13 cellular contexts compared by ENCODE assay signal in the genomic region with DNA sequence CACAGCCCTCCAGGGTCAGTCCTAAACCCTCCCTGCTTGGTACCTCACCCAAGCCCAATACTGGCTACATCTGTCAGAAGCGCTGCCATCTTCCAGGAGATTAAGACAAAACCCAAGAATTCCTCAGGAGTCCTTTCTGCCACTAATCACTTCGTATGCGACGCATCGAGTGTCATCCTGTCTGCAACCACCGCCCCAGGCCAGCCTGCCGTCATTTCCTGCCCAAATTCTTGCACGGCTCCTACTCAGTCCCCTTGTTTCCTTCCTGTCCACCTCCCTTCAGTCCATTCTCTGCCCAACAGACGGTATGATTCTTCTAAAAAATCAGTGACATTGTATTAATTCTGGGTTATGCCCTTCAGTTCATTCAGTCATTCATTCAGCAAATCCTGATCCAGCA.
DNase-seq lines count a peak whose midpoint lies in the region; ATAC-seq and TF ChIP-seq lines count a peak whose summit lies in the region.
"Had no signal": no experiment of that assay in that cellular context is flagged by ENCODE, and none has a peak within 500 bp of the region (broad histone marks: within the 10 kb centered on the region; RNA-seq: fewer than 3 reads in every experiment).

No MANE protein-coding gene starts in this region.

- intact Hi-C loops in right lobe of liver (cut with DNase I) = loop anchor here in 1 of 2 donors (10.0 kb wide), 1 partner anchor 390 kb away; no protein-coding TSS in a partner anchor

- peaks cover 12 to 63% (median 28%) of the 10 kb centered on the region in 4 donors for H3K36me3 ChIP-seq in right lobe of liver

- DNase-seq in stimulated activated naive CD8-positive, alpha-beta T cell treated with anti-CD3 and anti-CD28 coated beads, Interleukin-15, Interleukin-2, amounts not matched to agents 100 U/mL and 50 U/mL, for 24 hours = no peak
- peak; percentile 44 for DNase-seq in activated gamma-delta T cell treated with Interleukin-2 at 50 U/mL for 16 hours
- no peak for DNase-seq in right lobe of liver
- no peak for DNase-seq in C1 segment of cervical spinal cord (lab: John Stamatoyannopoulos, UW)
- no peak for DNase-seq in hepatic stellate cell (ENCODE audit: low spot score)
- DNase-seq in NCI-H82 (lab: John Stamatoyannopoulos, UW) = no peak
- no peak for DNase-seq in foreskin keratinocyte
- DNase-seq: activated CD4-positive, alpha-beta T cell treated with anti-CD3 and anti-CD28 coated beads, Interleukin-2, amount 50 U/mL, for 48 hours; MV-4-11; NCI-H226; OCI-M1 had no signal

- H3K9me3 Mint-ChIP-seq in stimulated activated naive CD8-positive, alpha-beta T cell treated with anti-CD3 and anti-CD28 coated beads, Interleukin-15, Interleukin-2, amounts not matched to agents 100 ng/mL and 50 ng/mL, for 24 hours = peaks cover 5% of the 10 kb centered on the region

- peak overlapping the region; percentile 91 for H3K27ac Mint-ChIP-seq in stimulated activated naive CD8-positive, alpha-beta T cell treated with anti-CD3 and anti-CD28 coated beads, Interleukin-15, Interleukin-2, amounts not matched to agents 100 ng/mL and 50 ng/mL, for 24 hours

- ATAC-seq in stimulated activated naive CD8-positive, alpha-beta T cell treated with anti-CD3 and anti-CD28 coated beads, Interleukin-15, Interleukin-2, amounts not matched to agents 100 U/mL and 50 U/mL, for 24 hours = no peak
- peak; percentile 50 to 60 (median 53) for ATAC-seq in right lobe of liver
- ATAC-seq in foreskin keratinocyte = no peak

- no peak overlapping the region for H3K4me3 ChIP-seq in right lobe of liver
- H3K4me3 ChIP-seq: ascending aorta had no signal

- no peaks in the 10 kb centered on the region for H3K9me3 ChIP-seq in right lobe of liver
- H3K9me3 ChIP-seq: ascending aorta had no signal

- peaks cover 91% of the 10 kb centered on the region for H3K4me1 Mint-ChIP-seq in stimulated activated naive CD8-positive, alpha-beta T cell treated with anti-CD3 and anti-CD28 coated beads, Interleukin-15, Interleukin-2, amounts not matched to agents 100 ng/mL and 50 ng/mL, for 24 hours (ENCODE audit: low read depth)

- H3K27ac ChIP-seq in right lobe of liver (peak overlapping the region in 1 of 3 donors; percentile 31), foreskin keratinocyte (no peak overlapping the region)
- H3K27ac ChIP-seq: ascending aorta had no signal

- no peaks in the 10 kb centered on the region for H3K27me3 Mint-ChIP-seq in stimulated activated naive CD8-positive, alpha-beta T cell treated with anti-CD3 and anti-CD28 coated beads, Interleukin-15, Interleukin-2, amounts not matched to agents 100 ng/mL and 50 ng/mL, for 24 hours

- H3K4me1 ChIP-seq in right lobe of liver (no peaks in the 10 kb centered on the region), foreskin keratinocyte (peaks cover 14% of the 10 kb centered on the region)
- H3K4me1 ChIP-seq: ascending aorta had no signal

- H3K27me3 ChIP-seq in right lobe of liver (no peaks in the 10 kb centered on the region), foreskin keratinocyte (no peaks in the 10 kb centered on the region)
- H3K27me3 ChIP-seq: ascending aorta had no signal

- peaks cover 88% of the 10 kb centered on the region for H3K36me3 Mint-ChIP-seq in stimulated activated naive CD8-positive, alpha-beta T cell treated with anti-CD3 and anti-CD28 coated beads, Interleukin-15, Interleukin-2, amounts not matched to agents 100 ng/mL and 50 ng/mL, for 24 hours (ENCODE audit: low read depth)

- TF ChIP-seq CTCF in right lobe of liver (IDR thresholded peaks at IDR 0.05) = no peak
- no peak for TF ChIP-seq CTCF in foreskin keratinocyte (conservative IDR thresholded peaks at IDR 0.05)

- H3K4me3 Mint-ChIP-seq in stimulated activated naive CD8-positive, alpha-beta T cell treated with anti-CD3 and anti-CD28 coated beads, Interleukin-15, Interleukin-2, amounts not matched to agents 100 ng/mL and 50 ng/mL, for 24 hours = peak overlapping the region; percentile 61

- WGBS in right lobe of liver (ENCODE audit: insufficient coverage, low coverage, low lambda C conversion rate, missing lambda C conversion rate) = 57% methylated on average over 8 of the region's 9 CpGs

- no peak for TF ChIP-seq POLR2A in right lobe of liver (IDR thresholded peaks at IDR 0.05)

Comparison
In these comparisons a context has a peak if more than half of its experiments do, and no peak if none do; other contexts are left out.
1. ATAC-seq: peak in right lobe of liver (4 of 4); none in stimulated activated naive CD8-positive, alpha-beta T cell treated with anti-CD3 and anti-CD28 coated beads, Interleukin-15, Interleukin-2, amounts not matched to agents 100 U/mL and 50 U/mL, for 24 hours (single experiment) and foreskin keratinocyte (single experiment).